Comparison of ENCODE assay signal across 14 cellular contexts in genomic region chr14:51430600-51430999, GRCh38.
DNase-seq lines count a peak whose midpoint lies in the region; ATAC-seq and TF ChIP-seq lines count a peak whose summit lies in the region.
"Had no signal": no experiment of that assay in that cellular context is flagged by ENCODE, and none has a peak within 500 bp of the region (broad histone marks: within the 10 kb centered on the region; RNA-seq: fewer than 3 reads in every experiment).

No MANE protein-coding gene starts in this region.

- peak overlapping the region in 4 of 5 experiments; percentile 26 to 70 (median 50) for H3K27ac Mint-ChIP-seq in brain
- no peak overlapping the region for H3K27ac Mint-ChIP-seq in Caco-2 (ENCODE audit: unreplicated experiment)
- H3K27ac Mint-ChIP-seq: activated B cell treated with CpG ODN at 0.5 μM for 24 hours; naive B cell; stimulated activated naive CD8-positive, alpha-beta T cell treated with anti-CD3 and anti-CD28 coated beads, Interleukin-15, amount 100 ng/mL, for 72 hours had no signal

- H3K36me3 Mint-ChIP-seq in brain: no peaks in the 10 kb centered on the region
- H3K36me3 Mint-ChIP-seq in Caco-2 (ENCODE audit: insufficient read depth, unreplicated experiment): no peaks in the 10 kb centered on the region
- H3K36me3 Mint-ChIP-seq: naive B cell had no signal

- intact Hi-C loops in Right ventricle myocardium superior (cut with DNase I): no loop called here
- intact Hi-C loops in Caco-2 (cut with micrococcal nuclease; ENCODE audit: unreplicated experiment): no loop called here

- peaks cover 0 to 4% (median 0%) of the 10 kb centered on the region in 5 experiments for H3K9me3 Mint-ChIP-seq in brain
- H3K9me3 Mint-ChIP-seq in Caco-2 (ENCODE audit: unreplicated experiment): peaks cover 3% of the 10 kb centered on the region
- H3K9me3 Mint-ChIP-seq: activated B cell treated with CpG ODN at 0.5 μM for 24 hours; stimulated activated naive CD8-positive, alpha-beta T cell treated with anti-CD3 and anti-CD28 coated beads, Interleukin-15, amount 100 ng/mL, for 72 hours had no signal

- H3K27ac ChIP-seq in right atrium auricular region: peak overlapping the region in 1 of 2 donors; percentile 14
- H3K27ac ChIP-seq: A549 had no signal

- CTCF ChIA-PET in Caco-2 (lab: Charles Lee): no interaction called here

- H3K4me1 ChIP-seq in right atrium auricular region (peaks cover 0 to 12% of the 10 kb centered on the region in 2 donors), Caco-2 (no peaks in the 10 kb centered on the region)

- no peak overlapping the region for H3K4me3 ChIP-seq in right atrium auricular region
- no peak overlapping the region for H3K4me3 ChIP-seq in Caco-2 (ENCODE audit: low read depth, low read length)
- H3K4me3 ChIP-seq: A549 had no signal

- no peaks in the 10 kb centered on the region for H3K36me3 ChIP-seq in right atrium auricular region
- no peaks in the 10 kb centered on the region for H3K36me3 ChIP-seq in Caco-2 (ENCODE audit: control insufficient read depth, insufficient read depth, low read length)

- ATAC-seq in Right ventricle myocardium superior (ENCODE audit: poor library complexity): peak; percentile 78
- peak; percentile 55 for ATAC-seq in left lobe of liver
- no peak for ATAC-seq in HG02852 (IDR thresholded peaks at IDR 0.05; ENCODE audit: unreplicated experiment)
- ATAC-seq in HG02759 (IDR thresholded peaks at IDR 0.05; ENCODE audit: unreplicated experiment): no peak
- ATAC-seq: A549 had no signal

- BruUV-seq in Caco-2 (replicated peaks; lab: Mats Ljungman, UMichigan): no TSS peak

- H3K4me3 Mint-ChIP-seq in brain (peak overlapping the region in 4 of 5 experiments; percentile 4 to 25 (median 15)), Caco-2 (ENCODE audit: unreplicated experiment) (no peak overlapping the region)
- H3K4me3 Mint-ChIP-seq: activated B cell treated with CpG ODN at 0.5 μM for 24 hours; naive B cell; stimulated activated naive CD8-positive, alpha-beta T cell treated with anti-CD3 and anti-CD28 coated beads, Interleukin-15, amount 100 ng/mL, for 72 hours had no signal

- H3K9me3 ChIP-seq in right atrium auricular region (no peaks in the 10 kb centered on the region), Caco-2 (no peaks in the 10 kb centered on the region)
- H3K9me3 ChIP-seq: A549 had no signal

- POLR2A ChIA-PET in Caco-2 (lab: Charles Lee): no interaction called here

- peaks cover 39% of the 10 kb centered on the region for H3K4me1 Mint-ChIP-seq in brain
- H3K4me1 Mint-ChIP-seq in Caco-2 (ENCODE audit: low read depth, unreplicated experiment): no peaks in the 10 kb centered on the region
- H3K4me1 Mint-ChIP-seq: activated B cell treated with CpG ODN at 0.5 μM for 24 hours; stimulated activated naive CD8-positive, alpha-beta T cell treated with anti-CD3 and anti-CD28 coated beads, Interleukin-15, amount 100 ng/mL, for 72 hours had no signal

- TF ChIP-seq CTCF in right atrium auricular region (IDR thresholded peaks at IDR 0.05) (no peak), brain (conservative IDR thresholded peaks at IDR 0.05) (no peak), Caco-2 (IDR thresholded peaks at IDR 0.05; ENCODE audit: insufficient read depth in 1 of 2, low read depth in 1 of 2, low read length in 1 of 2, severe bottlenecking in 1 of 2, unreplicated experiment in 1 of 2) (no peak)

- H3K27me3 Mint-ChIP-seq in brain (no peaks in the 10 kb centered on the region), Caco-2 (ENCODE audit: insufficient read depth, unreplicated experiment) (no peaks in the 10 kb centered on the region)

- no peak for DNase-seq in Right ventricle myocardium superior
- no peak for DNase-seq in right atrium auricular region (ENCODE audit: low spot score)
- DNase-seq in left lobe of liver (ENCODE audit: low spot score): no peak
- DNase-seq in Caco-2: no peak
- no peak for DNase-seq in NCI-H146 treated with DMSO at 0.1 percent for 48 hours (lab: John Stamatoyannopoulos, UW; ENCODE audit: unreplicated experiment)
- DNase-seq: activated B cell treated with CpG ODN at 0.5 μM for 24 hours; activated gamma-delta T cell treated with Interleukin-2 at 50 U/mL for 16 hours; naive B cell; NCI-H2029; stimulated activated naive CD8-positive, alpha-beta T cell treated with anti-CD3 and anti-CD28 coated beads, Interleukin-15, amount 100 ng/mL, for 72 hours had no signal

- no peaks in the 10 kb centered on the region for H3K27me3 ChIP-seq in right atrium auricular region
- H3K27me3 ChIP-seq in Caco-2 (replicated peaks; ENCODE audit: control insufficient read depth, insufficient read depth, low read length): no peaks in the 10 kb centered on the region

Comparison
In these comparisons a context has a peak if more than half of its experiments do, and no peak if none do; other contexts are left out.
1. ATAC-seq: peak in Right ventricle myocardium superior (single experiment) and left lobe of liver (single experiment); none in HG02852 (single experiment) and HG02759 (single experiment).